23 cellular contexts compared by ENCODE assay signal in genomic region chr1:77037990-77038389, GRCh38.
"Had no signal": no experiment of that assay in that cellular context is flagged by ENCODE, and none has a peak within 500 bp of the region (broad histone marks: within the 10 kb centered on the region; RNA-seq: fewer than 3 reads in every experiment).

No MANE protein-coding gene starts in this region.

- H3K36me3 Mint-ChIP-seq: activated naive CD4-positive, alpha-beta T cell treated with anti-CD3 and anti-CD28 coated beads, Interleukin-2, amount 10 ng/mL, durations not matched to agents 7 days and 5 days; mesothelial cell of epicardium had no signal

- H3K4me1 Mint-ChIP-seq: activated naive CD4-positive, alpha-beta T cell treated with anti-CD3 and anti-CD28 coated beads, Interleukin-2, amount 10 ng/mL, durations not matched to agents 7 days and 5 days; activated naive CD8-positive, alpha-beta T cell treated with anti-CD3 and anti-CD28 coated beads, Interleukin-2, amount 50 U/mL, for 24 hours; endodermal cell; mesothelial cell of epicardium; stimulated activated naive B cell treated with anti-CD40 and anti-IgM and Interleukin-4, amounts not matched to agents 10 μg/mL and 1 μg/mL and 100 μg/mL, for 72 hours had no signal

- H3K4me1 ChIP-seq: ascending aorta, prostate gland, right lobe of liver, thyroid gland had no signal

- H3K27ac Mint-ChIP-seq: activated naive CD4-positive, alpha-beta T cell treated with anti-CD3 and anti-CD28 coated beads, Interleukin-2, amount 10 ng/mL, durations not matched to agents 7 days and 5 days; activated naive CD8-positive, alpha-beta T cell treated with anti-CD3 and anti-CD28 coated beads, Interleukin-2, amount 50 U/mL, for 24 hours; endodermal cell; mesothelial cell of epicardium; stimulated activated naive B cell treated with anti-CD40 and anti-IgM and Interleukin-4, amounts not matched to agents 10 μg/mL and 1 μg/mL and 100 μg/mL, for 72 hours had no signal

- DNase-seq: activated CD8-positive, alpha-beta memory T cell treated with anti-CD3 and anti-CD28 coated beads for 24 hours; activated CD8-positive, alpha-beta memory T cell treated with anti-CD3 and anti-CD28 coated beads, Interleukin-2, amount 50 U/mL, for 48 hours; activated effector memory CD4-positive, alpha-beta T cell treated with Interleukin-2 at 50 U/mL for 16 hours; activated naive CD4-positive, alpha-beta T cell treated with anti-CD3 and anti-CD28 coated beads, Interleukin-2, amount 10 ng/mL, durations not matched to agents 7 days and 5 days; activated naive CD8-positive, alpha-beta T cell treated with anti-CD3 and anti-CD28 coated beads, Interleukin-2, amount 50 U/mL, for 24 hours; activated T-cell treated with anti-CD3 and anti-CD28 coated beads, Interleukin-2, amount 50 U/mL, for 48 hours; endodermal cell; foreskin melanocyte; kidney; right lobe of liver; stimulated activated naive B cell treated with anti-CD40 and anti-IgM and Interleukin-4, amounts not matched to agents 10 μg/mL and 1 μg/mL and 100 μg/mL, for 72 hours; T-helper 1 cell; T1000; thyroid gland had no signal

- H3K27ac ChIP-seq: ascending aorta, epithelial cell of prostate, prostate gland, right lobe of liver, thyroid gland had no signal

- H3K27me3 Mint-ChIP-seq: activated naive CD4-positive, alpha-beta T cell treated with anti-CD3 and anti-CD28 coated beads, Interleukin-2, amount 10 ng/mL, durations not matched to agents 7 days and 5 days; activated naive CD8-positive, alpha-beta T cell treated with anti-CD3 and anti-CD28 coated beads, Interleukin-2, amount 50 U/mL, for 24 hours had no signal

- H3K36me3 ChIP-seq: ascending aorta, prostate gland, right lobe of liver, thyroid gland had no signal

- H3K27me3 ChIP-seq: ascending aorta, dorsolateral prefrontal cortex, right lobe of liver, thyroid gland had no signal

- H3K4me3 ChIP-seq: ascending aorta, dorsolateral prefrontal cortex, lung, prostate gland, right lobe of liver, thyroid gland had no signal

- H3K4me3 Mint-ChIP-seq: activated naive CD4-positive, alpha-beta T cell treated with anti-CD3 and anti-CD28 coated beads, Interleukin-2, amount 10 ng/mL, durations not matched to agents 7 days and 5 days; activated naive CD8-positive, alpha-beta T cell treated with anti-CD3 and anti-CD28 coated beads, Interleukin-2, amount 50 U/mL, for 24 hours; endodermal cell; mesothelial cell of epicardium; neural crest cell; stimulated activated naive B cell treated with anti-CD40 and anti-IgM and Interleukin-4, amounts not matched to agents 10 μg/mL and 1 μg/mL and 100 μg/mL, for 72 hours had no signal

- ATAC-seq: activated CD4-positive, CD25-positive, alpha-beta regulatory T cell treated with anti-CD3 and anti-CD28 coated beads, Interleukin-2, amount 50 U/mL, for 24 hours; activated naive CD8-positive, alpha-beta T cell treated with anti-CD3 and anti-CD28 coated beads, Interleukin-2, amount 50 U/mL, for 24 hours; left lobe of liver; right lobe of liver; stimulated activated naive B cell treated with anti-CD40 and anti-IgM and Interleukin-4, amounts not matched to agents 10 μg/mL and 1 μg/mL and 100 μg/mL, for 72 hours had no signal

- H3K9me3 ChIP-seq: ascending aorta, prostate gland, right lobe of liver, thyroid gland had no signal
